Comparison of ENCODE assay signal across 17 cellular contexts in genomic region chr6:2054516-2055067, GRCh38.
DNase-seq lines count a peak whose midpoint lies in the region; ATAC-seq and TF ChIP-seq lines count a peak whose summit lies in the region.
"Had no signal": no experiment of that assay in that cellular context is flagged by ENCODE, and none has a peak within 500 bp of the region (broad histone marks: within the 10 kb centered on the region; RNA-seq: fewer than 3 reads in every experiment).

No MANE protein-coding gene starts in this region.

- no peak overlapping the region for H3K4me3 Mint-ChIP-seq in osteocyte (ENCODE audit: unreplicated experiment)
- H3K4me3 Mint-ChIP-seq: CD14-positive monocyte; CD4-positive, alpha-beta memory T cell had no signal

- no peak for TF ChIP-seq CTCF in osteocyte (IDR thresholded peaks at IDR 0.05)

- no peaks in the 10 kb centered on the region for H3F3A ChIP-seq in GM23248 (ENCODE audit: insufficient read depth)

- H3K27ac ChIP-seq in GM23248, result no peak overlapping the region
- H3K27ac ChIP-seq: BLaER1 had no signal

- H2AFZ ChIP-seq in GM23248, result no peak overlapping the region

- H3K4me1 ChIP-seq in GM23248 (ENCODE audit: insufficient read depth), result peaks cover 16% of the 10 kb centered on the region
- H3K4me1 ChIP-seq: BLaER1, HAP-1 had no signal

- peak overlapping the region; percentile 79 for H3K27ac Mint-ChIP-seq in osteocyte (ENCODE audit: unreplicated experiment)
- H3K27ac Mint-ChIP-seq: CD14-positive monocyte; CD4-positive, alpha-beta memory T cell had no signal

- H3K4me1 Mint-ChIP-seq in osteocyte (ENCODE audit: unreplicated experiment), result peaks cover 35% of the 10 kb centered on the region
- H3K4me1 Mint-ChIP-seq: CD14-positive monocyte had no signal

- H3K4me2 ChIP-seq in GM23248 (ENCODE audit: unreplicated experiment), result no peak overlapping the region
- H3K4me2 ChIP-seq: BLaER1 had no signal

- H3K9me3 ChIP-seq in GM23248 (ENCODE audit: low read depth), result no peaks in the 10 kb centered on the region
- H3K9me3 ChIP-seq: HAP-1 had no signal

- H4K20me1 ChIP-seq in GM23248 (ENCODE audit: insufficient read depth), result no peaks in the 10 kb centered on the region
- H4K20me1 ChIP-seq: BLaER1 had no signal

- H3K27me3 Mint-ChIP-seq in osteocyte (ENCODE audit: unreplicated experiment), result no peaks in the 10 kb centered on the region
- H3K27me3 Mint-ChIP-seq: CD4-positive, alpha-beta memory T cell had no signal

- ATAC-seq in HG02623 (IDR thresholded peaks at IDR 0.05; ENCODE audit: unreplicated experiment), result no peak
- ATAC-seq in esophagus mucosa, result no peak

- H3K9ac ChIP-seq in GM23248, result no peak overlapping the region
- H3K9ac ChIP-seq: BLaER1 had no signal

- H3K27me3 ChIP-seq in GM23248 (replicated peaks; ENCODE audit: insufficient read depth), result no peaks in the 10 kb centered on the region
- H3K27me3 ChIP-seq: BLaER1 had no signal

- peaks cover 10% of the 10 kb centered on the region for H3K36me3 Mint-ChIP-seq in osteocyte (ENCODE audit: unreplicated experiment)

- H3K36me3 ChIP-seq in GM23248 (ENCODE audit: low read depth), result no peaks in the 10 kb centered on the region
- H3K36me3 ChIP-seq: BLaER1, HAP-1 had no signal

- no peak overlapping the region for H3K4me3 ChIP-seq in GM23248
- H3K4me3 ChIP-seq: BLaER1, HAP-1 had no signal

- no peaks in the 10 kb centered on the region for H3K79me2 ChIP-seq in GM23248 (ENCODE audit: insufficient read depth)

- DNase-seq in GM23248 (peak; percentile 3), LHCN-M2 (ENCODE audit: low read depth) (peak; percentile 51), fibroblast of peridontal ligament (ENCODE audit: extremely low read depth) (peak; percentile 30), osteocyte (ENCODE audit: extremely low spot score, unreplicated experiment) (no peak), medulla oblongata (ENCODE audit: extremely low spot score) (no peak), GM19240 (ENCODE audit: insufficient read length, low spot score) (no peak)
- DNase-seq: CD4-positive, alpha-beta memory T cell; DMS153; DMS79; GDM1; Kasumi-1; KG1 had no signal

- H3K9me2 ChIP-seq in GM23248 (ENCODE audit: insufficient read depth), result no peaks in the 10 kb centered on the region

- 79 to 80% methylated on average over 4 of the region's 4 CpGs for WGBS in GM23248 (ENCODE audit: low coverage in 1 of 2, low lambda C conversion rate in 2 of 2, missing lambda C conversion rate in 2 of 2), 2 experiments

- peaks cover 11% of the 10 kb centered on the region for H3K9me3 Mint-ChIP-seq in osteocyte (ENCODE audit: unreplicated experiment)

- in situ Hi-C loops in GM23248 (cut with MboI), result no loop called here

Comparison
In these comparisons a context has a peak if more than half of its experiments do, and no peak if none do; other contexts are left out.
1. DNase-seq: peak in GM23248 (single experiment), LHCN-M2 (single experiment) and fibroblast of peridontal ligament (single experiment); none in osteocyte (single experiment), medulla oblongata (single experiment) and GM19240 (single experiment).